8 cellular contexts compared by ENCODE assay signal in the genomic region with DNA sequence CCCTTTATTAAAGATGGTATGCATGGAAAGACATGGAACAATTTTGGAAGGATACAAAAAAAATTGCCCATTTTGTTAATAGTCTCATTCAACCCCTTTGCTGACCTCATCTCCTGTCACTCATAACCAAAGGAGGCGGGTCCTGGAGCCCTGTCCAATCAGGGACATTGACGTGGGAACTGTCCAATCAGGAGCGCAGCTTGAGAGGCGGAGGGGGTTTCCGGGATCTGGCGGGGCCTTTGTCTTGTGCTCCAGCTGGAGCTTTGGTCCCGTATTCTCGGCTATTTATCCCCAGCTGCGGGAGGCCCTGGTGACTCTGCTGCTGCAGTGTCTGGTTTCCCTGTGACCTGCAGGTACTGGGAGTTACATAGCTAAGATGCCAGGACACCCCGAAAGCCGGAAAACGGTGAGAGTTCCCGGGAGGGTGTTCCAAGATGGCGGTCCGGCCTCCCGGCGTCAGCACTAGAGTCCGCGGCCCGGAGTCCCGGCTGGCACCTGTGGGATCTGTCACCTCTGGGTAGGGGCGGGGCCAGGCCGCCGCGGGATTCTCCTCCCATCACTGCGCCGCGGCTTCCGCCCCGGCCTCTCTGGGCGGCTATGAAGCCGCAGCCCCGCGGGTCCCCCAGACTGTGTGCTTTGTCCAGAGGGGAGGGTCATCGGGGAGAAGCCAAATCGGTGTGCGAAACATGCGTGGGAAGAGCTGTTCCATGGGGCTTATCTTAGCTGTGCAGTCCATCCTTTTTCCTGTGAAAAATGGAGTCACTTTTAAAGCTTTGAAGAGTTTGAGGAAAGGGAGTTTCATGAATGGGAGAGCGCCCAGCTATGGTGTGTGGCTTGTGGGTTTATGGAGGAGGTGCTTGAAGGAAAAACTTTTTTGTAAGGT. TPM values are rescaled to one million over a fixed set of nuclear protein-coding genes. Genes with fewer than 3 reads are reported as not detected.
A peak's percentile ranks its signal among the peaks of the same experiment; 100 is the strongest.
DNase-seq lines count a peak whose midpoint lies in the region; ATAC-seq and TF ChIP-seq lines count a peak whose summit lies in the region.

ZNF678 (plus strand) TSS at position 238 of the 883 bp plus-strand sequence. CDS start 87,436 bp downstream, outside the sequence.

- DNase-seq in DMS53 treated with DMSO at 0.1 percent for 48 hours (lab: John Stamatoyannopoulos, UW; ENCODE audit: unreplicated experiment) (peak; percentile 95), KG1 (lab: John Stamatoyannopoulos, UW) (peak; percentile 87), esophagus muscularis mucosa (ENCODE audit: extremely low spot score) (peak; percentile 98)
- DNase-seq in activated T-cell treated with anti-CD3 and anti-CD28 coated beads, Interleukin-2, amount 50 U/mL, for 48 hours, result peak; percentile 93 to 94
- DNase-seq in stimulated activated CD8-positive, alpha-beta memory T cell treated with anti-CD3 and anti-CD28 coated beads, Interleukin-7, amount 100 ng/mL, for 1 hour (ENCODE audit: low read depth in 2 of 2), result peak; percentile 68 to 71

- TF ChIP-seq CTCF in esophagus muscularis mucosa (IDR thresholded peaks at IDR 0.05), result no peak

- H3K36me3 ChIP-seq in esophagus muscularis mucosa (no peaks in the 10 kb centered on the region), muscle layer of colon (ENCODE audit: insufficient read depth, low read length) (no peaks in the 10 kb centered on the region)

- H3K9ac ChIP-seq in muscle layer of colon (ENCODE audit: low read length), result peak within 1 kb of the TSS; percentile 68

- H3K27ac ChIP-seq in esophagus muscularis mucosa (replicated peaks in 1 of 4) (peak within 1 kb of the TSS; percentile 86 to 91 (median 89)), muscle layer of colon (ENCODE audit: low read depth, low read length) (peak within 1 kb of the TSS; percentile 87)

- H3K4me3 ChIP-seq in esophagus muscularis mucosa (peak within 1 kb of the TSS; percentile 76 to 92 (median 84)), muscle layer of colon (ENCODE audit: low read depth in 1 of 2, low read length in 2 of 2) (peak within 1 kb of the TSS; percentile 69 to 89)

- H3K27me3 ChIP-seq in esophagus muscularis mucosa (peaks cover 0 to 34% (median 22%) of the 10 kb centered on the region in 4 donors), muscle layer of colon (ENCODE audit: control insufficient read depth in 1 of 2, insufficient read depth in 2 of 2, low read length in 2 of 2) (peaks cover 6 to 30% of the 10 kb centered on the region in 2 donors)

- H3K4me1 ChIP-seq in esophagus muscularis mucosa (peaks cover 8 to 21% (median 20%) of the 10 kb centered on the region in 4 donors), muscle layer of colon (ENCODE audit: insufficient read depth, low read length) (peaks cover 7% of the 10 kb centered on the region)

- peak; percentile 93 for ATAC-seq in GM21737 (IDR thresholded peaks at IDR 0.05; ENCODE audit: unreplicated experiment)

- intact Hi-C loops in esophagus muscularis mucosa (cut with DNase I), result loop anchor here (10.0 kb wide), 1 partner anchor 511 kb away; no protein-coding TSS in a partner anchor

- WGBS in esophagus muscularis mucosa, result under 1% methylated on average over 23 of the region's 39 CpGs

- no peak for TF ChIP-seq EP300 in esophagus muscularis mucosa (IDR thresholded peaks at IDR 0.05)

- TF ChIP-seq POLR2A in esophagus muscularis mucosa (IDR thresholded peaks at IDR 0.05; ENCODE audit: low read depth), result no peak

- H3K9me3 ChIP-seq in esophagus muscularis mucosa (no peaks in the 10 kb centered on the region), muscle layer of colon (ENCODE audit: low read length) (no peaks in the 10 kb centered on the region)

TF ChIP-seq in PFSK-1, 5 proteins besides CTCF, POLR2A, EP300 and RAD21:
- TF ChIP-seq TAF1 (IDR thresholded peaks at IDR 0.05; ENCODE audit: borderline replicate concordance, insufficient read depth, low read length) (no peak), FOXP2 (optimal IDR thresholded peaks at IDR 0.05; ENCODE audit: borderline replicate concordance, extremely low read depth, extremely low read length, insufficient read depth) (no peak), POLR2AphosphoS5 (IDR thresholded peaks at IDR 0.05; ENCODE audit: low read depth, low read length) (peak; percentile 81), SIN3A (IDR thresholded peaks at IDR 0.05; ENCODE audit: borderline replicate concordance, insufficient read depth, low read length) (0 out of 2 replicates have a peak, but pooled peaks have one; percentile 75)
- TF ChIP-seq, protein P1, sequence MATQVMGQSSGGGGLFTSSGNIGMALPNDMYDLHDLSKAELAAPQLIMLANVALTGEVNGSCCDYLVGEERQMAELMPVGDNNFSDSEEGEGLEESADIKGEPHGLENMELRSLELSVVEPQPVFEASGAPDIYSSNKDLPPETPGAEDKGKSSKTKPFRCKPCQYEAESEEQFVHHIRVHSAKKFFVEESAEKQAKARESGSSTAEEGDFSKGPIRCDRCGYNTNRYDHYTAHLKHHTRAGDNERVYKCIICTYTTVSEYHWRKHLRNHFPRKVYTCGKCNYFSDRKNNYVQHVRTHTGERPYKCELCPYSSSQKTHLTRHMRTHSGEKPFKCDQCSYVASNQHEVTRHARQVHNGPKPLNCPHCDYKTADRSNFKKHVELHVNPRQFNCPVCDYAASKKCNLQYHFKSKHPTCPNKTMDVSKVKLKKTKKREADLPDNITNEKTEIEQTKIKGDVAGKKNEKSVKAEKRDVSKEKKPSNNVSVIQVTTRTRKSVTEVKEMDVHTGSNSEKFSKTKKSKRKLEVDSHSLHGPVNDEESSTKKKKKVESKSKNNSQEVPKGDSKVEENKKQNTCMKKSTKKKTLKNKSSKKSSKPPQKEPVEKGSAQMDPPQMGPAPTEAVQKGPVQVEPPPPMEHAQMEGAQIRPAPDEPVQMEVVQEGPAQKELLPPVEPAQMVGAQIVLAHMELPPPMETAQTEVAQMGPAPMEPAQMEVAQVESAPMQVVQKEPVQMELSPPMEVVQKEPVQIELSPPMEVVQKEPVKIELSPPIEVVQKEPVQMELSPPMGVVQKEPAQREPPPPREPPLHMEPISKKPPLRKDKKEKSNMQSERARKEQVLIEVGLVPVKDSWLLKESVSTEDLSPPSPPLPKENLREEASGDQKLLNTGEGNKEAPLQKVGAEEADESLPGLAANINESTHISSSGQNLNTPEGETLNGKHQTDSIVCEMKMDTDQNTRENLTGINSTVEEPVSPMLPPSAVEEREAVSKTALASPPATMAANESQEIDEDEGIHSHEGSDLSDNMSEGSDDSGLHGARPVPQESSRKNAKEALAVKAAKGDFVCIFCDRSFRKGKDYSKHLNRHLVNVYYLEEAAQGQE (IDR thresholded peaks at IDR 0.05; ENCODE audit: insufficient read depth in 1 of 2, low read depth in 2 of 2, low read length in 2 of 2), result no peak

RNA-seq across cellular contexts. Expression of gene ZNF678, which starts in this region (rescaled TPM):
- 1.1 TPM for polyA plus RNA-seq in PFSK-1 (2012; ENCODE audit: insufficient read length, low read depth)
- 1 to 10 TPM; 4.0 to 9.1 (median 5.6) TPM for total RNA-seq in esophagus muscularis mucosa

Comparison
In these comparisons a context has a peak if more than half of its experiments do, and no peak if none do; other contexts are left out.
1. Peak in every context shown above with its lines: DNase-seq, ATAC-seq, H3K4me3 ChIP-seq and H3K27ac ChIP-seq.